19 cellular contexts compared by ENCODE assay signal in genomic region chr4:109014593-109015412, GRCh38.
DNase-seq lines count a peak whose midpoint lies in the region; ATAC-seq and TF ChIP-seq lines count a peak whose summit lies in the region.
"Had no signal": no experiment of that assay in that cellular context is flagged by ENCODE, and none has a peak within 500 bp of the region (broad histone marks: within the 10 kb centered on the region; RNA-seq: fewer than 3 reads in every experiment).

No MANE protein-coding gene starts in this region.

- H3K23ac ChIP-seq in H9 (ENCODE audit: insufficient read length, low read depth, low read length), result no peak overlapping the region

- H3F3A ChIP-seq in MM.1S (ENCODE audit: insufficient read depth, low read length), result no peaks in the 10 kb centered on the region

- H2BK12ac ChIP-seq in H9 (ENCODE audit: insufficient read length, low read depth, low read length), result no peak overlapping the region

- no peak for DNase-seq in CD8-positive, alpha-beta memory T cell
- DNase-seq in MV-4-11 (lab: John Stamatoyannopoulos, UW) (peak; percentile 9), hepatocyte (ENCODE audit: low spot score) (no peak), osteoblast (ENCODE audit: insufficient read length, low spot score, missing footprints) (peak; percentile 45), MM.1S (no peak), H9 (no peak)
- DNase-seq: 8988T; Calu3; CD4-positive, alpha-beta memory T cell; DMS79 treated with DMSO at 0.1 percent for 48 hours; GF-D8; HFFc6 had no signal

- ATAC-seq in HG02763 (IDR thresholded peaks at IDR 0.05; ENCODE audit: unreplicated experiment) (no peak), GM19351 (IDR thresholded peaks at IDR 0.05; ENCODE audit: unreplicated experiment) (no peak)
- ATAC-seq: GM12878, GM23338, HCT116 had no signal

- H4K91ac ChIP-seq in H9 (ENCODE audit: insufficient read length, low read depth, low read length), result no peak overlapping the region

- H3K18ac ChIP-seq in H9 (ENCODE audit: insufficient read length, low read depth, low read length), result no peak overlapping the region

- H3K9me2 ChIP-seq in hepatocyte (replicated peaks; ENCODE audit: insufficient read depth), result no peaks in the 10 kb centered on the region
- H3K9me2 ChIP-seq in MM.1S (replicated peaks; ENCODE audit: insufficient read depth, low read length), result no peaks in the 10 kb centered on the region

- no peaks in the 10 kb centered on the region for H3K23me2 ChIP-seq in H9 (ENCODE audit: insufficient read length, low read depth, low read length, poor library complexity, severe bottlenecking)

- no peaks in the 10 kb centered on the region for H3K79me1 ChIP-seq in H9 (ENCODE audit: insufficient read depth, low read depth, low read length, poor library complexity, severe bottlenecking)

- no peak overlapping the region for H3T11ph ChIP-seq in H9 (ENCODE audit: low read length)

- no peaks in the 10 kb centered on the region for H3K36me3 Mint-ChIP-seq in CD8-positive, alpha-beta memory T cell
- peaks cover 0 to 6% (median 0%) of the 10 kb centered on the region in 3 experiments; a peak in 5 of 7 replicates for H3K36me3 Mint-ChIP-seq in H9 (ENCODE audit: insufficient read depth in 1 of 3, low read depth in 3 of 3)
- H3K36me3 Mint-ChIP-seq: CD14-positive monocyte; CD4-positive, alpha-beta memory T cell had no signal

- H3K9me3 ChIP-seq in CD8-positive, alpha-beta memory T cell (ENCODE audit: low read length), result no peaks in the 10 kb centered on the region
- no peaks in the 10 kb centered on the region for H3K9me3 ChIP-seq in hepatocyte (ENCODE audit: low read depth)
- H3K9me3 ChIP-seq in osteoblast (ENCODE audit: low read depth, low read length), result no peaks in the 10 kb centered on the region
- no peaks in the 10 kb centered on the region for H3K9me3 ChIP-seq in MM.1S (replicated peaks; ENCODE audit: insufficient read depth, low read length)
- H3K9me3 ChIP-seq in H9 (ENCODE audit: control insufficient read depth, low read depth, low read length), result no peaks in the 10 kb centered on the region

- no peak overlapping the region for H2BK15ac ChIP-seq in H9 (ENCODE audit: low read depth, low read length)

- WGBS in hepatocyte (ENCODE audit: low lambda C conversion rate, missing lambda C conversion rate), result 85% methylated on average over 11 of the region's 11 CpGs
- no CpG with 5 or more reads among the region's 11 CpGs for WGBS in H9 (ENCODE audit: extremely low coverage, insufficient read length, low lambda C conversion rate)

- H4K5ac ChIP-seq in H9 (ENCODE audit: insufficient read length, low read depth, low read length), result no peak overlapping the region

- H3K14ac ChIP-seq in H9 (ENCODE audit: insufficient read depth, low read length), result no peak overlapping the region

- no peak overlapping the region for H3K4ac ChIP-seq in H9 (ENCODE audit: low read depth, low read length)

- POLR2A ChIA-PET in CD8-positive, alpha-beta memory T cell (lab: Charles Lee), result no interaction called here

- H2BK120ac ChIP-seq in H9 (ENCODE audit: low read depth, low read length, poor library complexity, severe bottlenecking), result no peak overlapping the region

- H3K4me1 ChIP-seq in CD8-positive, alpha-beta memory T cell (ENCODE audit: insufficient read depth, low read length), result no peaks in the 10 kb centered on the region
- H3K4me1 ChIP-seq in hepatocyte (ENCODE audit: insufficient read depth), result no peaks in the 10 kb centered on the region
- no peaks in the 10 kb centered on the region for H3K4me1 ChIP-seq in osteoblast (ENCODE audit: insufficient read depth, low read length)
- no peaks in the 10 kb centered on the region for H3K4me1 ChIP-seq in MM.1S (ENCODE audit: low read length)
- no peaks in the 10 kb centered on the region for H3K4me1 ChIP-seq in H9 (ENCODE audit: insufficient read depth, low read length)

- TF ChIP-seq CTCF in hepatocyte (IDR thresholded peaks at IDR 0.05; ENCODE audit: poor library complexity) (no peak), osteoblast (IDR thresholded peaks at IDR 0.05; ENCODE audit: extremely low read depth, low read depth, low read length) (no peak), MM.1S (IDR thresholded peaks at IDR 0.05; ENCODE audit: low read length) (no peak), H9 (conservative IDR thresholded peaks at IDR 0.05) (no peak)

- H3K56ac ChIP-seq in H9 (ENCODE audit: insufficient read length, low read depth, low read length), result no peak overlapping the region

- H3K27me3 Mint-ChIP-seq in CD8-positive, alpha-beta memory T cell, result peaks cover 5 to 11% of the 10 kb centered on the region in 2 donors
- H3K27me3 Mint-ChIP-seq in H9 (ENCODE audit: low read depth), result no peaks in the 10 kb centered on the region

- no peak overlapping the region for H2AK5ac ChIP-seq in H9 (ENCODE audit: insufficient read length, low read length)

- H3K4me2 ChIP-seq in hepatocyte, result peak overlapping the region; percentile 3
- H3K4me2 ChIP-seq in osteoblast (ENCODE audit: insufficient read depth, low read length), result no peak overlapping the region
- H3K4me2 ChIP-seq in MM.1S (ENCODE audit: low read depth, low read length), result no peak overlapping the region
- H3K4me2 ChIP-seq in H9 (ENCODE audit: insufficient read depth, insufficient read length, low read length), result no peak overlapping the region
- H3K4me2 ChIP-seq: BLaER1, GM23338 had no signal

- H3K27ac ChIP-seq in CD8-positive, alpha-beta memory T cell (ENCODE audit: low read depth, low read length), result no peak overlapping the region
- no peak overlapping the region for H3K27ac ChIP-seq in hepatocyte
- no peak overlapping the region for H3K27ac ChIP-seq in osteoblast (ENCODE audit: low read depth, low read length)
- H3K27ac ChIP-seq in MM.1S (ENCODE audit: low read length), result no peak overlapping the region
- no peak overlapping the region for H3K27ac ChIP-seq in H9 (ENCODE audit: insufficient read length, low read depth, low read length)
- H3K27ac ChIP-seq: BLaER1 had no signal

- H4K20me1 ChIP-seq in hepatocyte (ENCODE audit: insufficient read depth, poor library complexity, severe bottlenecking) (no peaks in the 10 kb centered on the region), osteoblast (ENCODE audit: insufficient read depth, low read length) (no peaks in the 10 kb centered on the region), MM.1S (ENCODE audit: insufficient read depth, low read length) (no peaks in the 10 kb centered on the region), H9 (ENCODE audit: control insufficient read depth, insufficient read depth, insufficient read length) (no peaks in the 10 kb centered on the region)
- H4K20me1 ChIP-seq: BLaER1 had no signal

- no peak overlapping the region for H4K8ac ChIP-seq in H9 (replicated peaks; ENCODE audit: insufficient read length, low read depth, low read length)

- H3K4me3 ChIP-seq in CD8-positive, alpha-beta memory T cell (ENCODE audit: low read length), result peak overlapping the region; percentile 15
- H3K4me3 ChIP-seq in hepatocyte (no peak overlapping the region), osteoblast (ENCODE audit: insufficient read depth, low read length) (no peak overlapping the region), MM.1S (ENCODE audit: low read length) (no peak overlapping the region)
- H3K4me3 ChIP-seq: BLaER1, GM12878, GM23338 had no signal

- H3K4me3 Mint-ChIP-seq in CD8-positive, alpha-beta memory T cell, result no peak overlapping the region
- H3K4me3 Mint-ChIP-seq in H9, result no peak overlapping the region
- H3K4me3 Mint-ChIP-seq: CD14-positive monocyte; CD4-positive, alpha-beta memory T cell; GM23338; HFFc6 had no signal

- H3K9ac ChIP-seq in MM.1S (ENCODE audit: low read length) (no peak overlapping the region), H9 (ENCODE audit: extremely low read depth, insufficient read length, low read length) (no peak overlapping the region)
- H3K9ac ChIP-seq: BLaER1 had no signal

- peaks cover 0 to 4% (median 0%) of the 10 kb centered on the region in 5 donors for H3K9me3 Mint-ChIP-seq in CD8-positive, alpha-beta memory T cell
- H3K9me3 Mint-ChIP-seq in H9, result peaks cover 3 to 6% of the 10 kb centered on the region in 2 experiments; a peak in 3 of 5 replicates

- H2AFZ ChIP-seq in hepatocyte, result no peak overlapping the region
- H2AFZ ChIP-seq in osteoblast (ENCODE audit: low read length), result no peak overlapping the region
- no peak overlapping the region for H2AFZ ChIP-seq in MM.1S (ENCODE audit: low read length)
- no peak overlapping the region for H2AFZ ChIP-seq in H9 (ENCODE audit: low read length)
- H2AFZ ChIP-seq: GM23338 had no signal

- H3K27me3 ChIP-seq in CD8-positive, alpha-beta memory T cell (ENCODE audit: insufficient read depth, low read length, poor library complexity, severe bottlenecking), result no peaks in the 10 kb centered on the region
- H3K27me3 ChIP-seq in hepatocyte, result no peaks in the 10 kb centered on the region
- H3K27me3 ChIP-seq in osteoblast (ENCODE audit: insufficient read depth, low read length), result no peaks in the 10 kb centered on the region
- no peaks in the 10 kb centered on the region for H3K27me3 ChIP-seq in MM.1S (replicated peaks; ENCODE audit: insufficient read depth, low read length)
- no peaks in the 10 kb centered on the region for H3K27me3 ChIP-seq in H9 (ENCODE audit: insufficient read depth, low read length)
- H3K27me3 ChIP-seq: BLaER1 had no signal

- H2BK5ac ChIP-seq in H9 (ENCODE audit: insufficient read length, low read length), result no peak overlapping the region

- H3K36me3 ChIP-seq in CD8-positive, alpha-beta memory T cell (ENCODE audit: insufficient read depth, low read length), result no peaks in the 10 kb centered on the region
- H3K36me3 ChIP-seq in hepatocyte (replicated peaks; ENCODE audit: insufficient read depth, low read depth) (no peaks in the 10 kb centered on the region), osteoblast (ENCODE audit: insufficient read depth, low read length) (no peaks in the 10 kb centered on the region), MM.1S (replicated peaks; ENCODE audit: insufficient read depth, low read length) (no peaks in the 10 kb centered on the region)

- H3K4me1 Mint-ChIP-seq in CD8-positive, alpha-beta memory T cell, result no peaks in the 10 kb centered on the region
- no peaks in the 10 kb centered on the region for H3K4me1 Mint-ChIP-seq in H9
- H3K4me1 Mint-ChIP-seq: CD14-positive monocyte, GM23338 had no signal

- H3K27ac Mint-ChIP-seq in CD8-positive, alpha-beta memory T cell, result no peak overlapping the region
- no peak overlapping the region for H3K27ac Mint-ChIP-seq in H9
- H3K27ac Mint-ChIP-seq: CD4-positive, alpha-beta memory T cell; GM23338; HFFc6 had no signal

- H2BK20ac ChIP-seq in H9 (ENCODE audit: low read depth, low read length, poor library complexity, severe bottlenecking), result no peak overlapping the region

- CTCF ChIA-PET in CD8-positive, alpha-beta memory T cell (lab: Charles Lee), result no interaction called here

- H3K79me2 ChIP-seq in hepatocyte (no peaks in the 10 kb centered on the region), osteoblast (ENCODE audit: insufficient read depth, low read length) (no peaks in the 10 kb centered on the region), MM.1S (ENCODE audit: low read length) (no peaks in the 10 kb centered on the region), H9 (ENCODE audit: insufficient read depth, low read length) (no peaks in the 10 kb centered on the region)

Comparison
In these comparisons a context has a peak if more than half of its experiments do, and no peak if none do; other contexts are left out.
1. DNase-seq: peak in MV-4-11 (single experiment) and osteoblast (single experiment); none in CD8-positive, alpha-beta memory T cell (0 of 5), hepatocyte (single experiment), MM.1S (single experiment) and H9 (single experiment).